Comparison of ENCODE assay signal across 12 cellular contexts in genomic region chr17:76561332-76561731, GRCh38. TPM values are rescaled to one million over a fixed set of nuclear protein-coding genes. Genes with fewer than 3 reads are reported as not detected.
DNase-seq lines count a peak whose midpoint lies in the region; ATAC-seq and TF ChIP-seq lines count a peak whose summit lies in the region.
"Had no signal": no experiment of that assay in that cellular context is flagged by ENCODE, and none has a peak within 500 bp of the region (broad histone marks: within the 10 kb centered on the region; RNA-seq: fewer than 3 reads in every experiment).

No MANE protein-coding gene starts in this region.

- H3K9me3 ChIP-seq in hepatocyte (ENCODE audit: low read depth) (no peaks in the 10 kb centered on the region), suprapubic skin (no peaks in the 10 kb centered on the region)

- H3K79me2 ChIP-seq in hepatocyte: peaks cover 53% of the 10 kb centered on the region

- WGBS in hepatocyte (ENCODE audit: low lambda C conversion rate, missing lambda C conversion rate): 71% methylated on average over 7 of the region's 7 CpGs
- WGBS in suprapubic skin: 44% methylated on average over 7 of the region's 7 CpGs

- no peaks in the 10 kb centered on the region for H3K27me3 Mint-ChIP-seq in activated naive CD4-positive, alpha-beta T cell treated with anti-CD3 and anti-CD28 coated beads for 36 hours (ENCODE audit: low read depth)
- H3K27me3 Mint-ChIP-seq in activated CD4-positive, alpha-beta memory T cell treated with anti-CD3 and anti-CD28 coated beads for 36 hours: no peaks in the 10 kb centered on the region

- H3K4me2 ChIP-seq in hepatocyte: peak overlapping the region; percentile 77

- H3K27me3 ChIP-seq in hepatocyte (no peaks in the 10 kb centered on the region), suprapubic skin (no peaks in the 10 kb centered on the region)

- no peak for TF ChIP-seq EP300 in suprapubic skin (IDR thresholded peaks at IDR 0.05)

- ATAC-seq in activated naive CD4-positive, alpha-beta T cell treated with anti-CD3 and anti-CD28 coated beads, Interleukin-2, amount 50 U/mL, for 72 hours: no peak
- no peak for ATAC-seq in HG02938 (IDR thresholded peaks at IDR 0.05; ENCODE audit: unreplicated experiment)
- ATAC-seq in GM21423 (IDR thresholded peaks at IDR 0.05; ENCODE audit: unreplicated experiment): no peak

- H2AFZ ChIP-seq in hepatocyte: no peak overlapping the region

- H3K4me1 ChIP-seq in hepatocyte (ENCODE audit: insufficient read depth) (peaks cover 32% of the 10 kb centered on the region), suprapubic skin (peaks cover 55% of the 10 kb centered on the region)

- peaks cover 44% of the 10 kb centered on the region for H4K20me1 ChIP-seq in hepatocyte (ENCODE audit: insufficient read depth, poor library complexity, severe bottlenecking)

- intact Hi-C loops in activated naive CD4-positive, alpha-beta T cell treated with anti-CD3 and anti-CD28 coated beads for 36 hours (cut with micrococcal nuclease): no loop called here
- intact Hi-C loops in activated CD4-positive, alpha-beta memory T cell treated with anti-CD3 and anti-CD28 coated beads for 36 hours (cut with micrococcal nuclease): no loop called here

- no peak for TF ChIP-seq CTCF in hepatocyte (IDR thresholded peaks at IDR 0.05; ENCODE audit: poor library complexity)
- no peak for TF ChIP-seq CTCF in suprapubic skin (IDR thresholded peaks at IDR 0.05)

- TF ChIP-seq POLR2A in suprapubic skin (IDR thresholded peaks at IDR 0.05): no peak

- no peaks in the 10 kb centered on the region for H3K9me2 ChIP-seq in hepatocyte (replicated peaks; ENCODE audit: insufficient read depth)

- no peaks in the 10 kb centered on the region for H3K9me3 Mint-ChIP-seq in activated naive CD4-positive, alpha-beta T cell treated with anti-CD3 and anti-CD28 coated beads for 36 hours
- H3K9me3 Mint-ChIP-seq in activated naive CD4-positive, alpha-beta T cell treated with anti-CD3 and anti-CD28 coated beads, Interleukin-2, amount 50 U/mL, for 72 hours: no peaks in the 10 kb centered on the region
- H3K9me3 Mint-ChIP-seq in activated CD4-positive, alpha-beta memory T cell treated with anti-CD3 and anti-CD28 coated beads for 36 hours: no peaks in the 10 kb centered on the region

- CTCF ChIA-PET in activated naive CD4-positive, alpha-beta T cell treated with anti-CD3 and anti-CD28 coated beads for 36 hours (lab: Charles Lee): interaction anchor here (1.2 kb wide), 1 partner anchor 63 kb away, joined by 4 read pairs; no protein-coding TSS in a partner anchor
- CTCF ChIA-PET in activated CD4-positive, alpha-beta memory T cell treated with anti-CD3 and anti-CD28 coated beads for 36 hours (lab: Charles Lee): interaction anchor here (0.7 to 1.4 kb wide), 3 partner anchors 10 to 63 kb away, joined by 3 to 8 read pairs (median 3); no protein-coding TSS in a partner anchor

- peak overlapping the region; percentile 61 for H3K27ac Mint-ChIP-seq in activated naive CD4-positive, alpha-beta T cell treated with anti-CD3 and anti-CD28 coated beads for 36 hours
- peak overlapping the region in 1 of 2 donors; percentile 77 for H3K27ac Mint-ChIP-seq in activated naive CD4-positive, alpha-beta T cell treated with anti-CD3 and anti-CD28 coated beads, Interleukin-2, amount 50 U/mL, for 72 hours
- H3K27ac Mint-ChIP-seq in activated CD4-positive, alpha-beta memory T cell treated with anti-CD3 and anti-CD28 coated beads for 36 hours: peak overlapping the region; percentile 70

- peaks cover 70% of the 10 kb centered on the region for H3K4me1 Mint-ChIP-seq in activated naive CD4-positive, alpha-beta T cell treated with anti-CD3 and anti-CD28 coated beads for 36 hours (ENCODE audit: low read depth)
- H3K4me1 Mint-ChIP-seq in activated CD4-positive, alpha-beta memory T cell treated with anti-CD3 and anti-CD28 coated beads for 36 hours (ENCODE audit: low read depth): peaks cover 70% of the 10 kb centered on the region

- DNase-seq in activated naive CD4-positive, alpha-beta T cell treated with anti-CD3 and anti-CD28 coated beads for 36 hours: no peak
- no peak for DNase-seq in activated naive CD4-positive, alpha-beta T cell treated with anti-CD3 and anti-CD28 coated beads, Interleukin-2, amount 50 U/mL, for 72 hours (ENCODE audit: low spot score in 2 of 2)
- no peak for DNase-seq in activated CD4-positive, alpha-beta memory T cell treated with anti-CD3 and anti-CD28 coated beads for 36 hours
- no peak for DNase-seq in hepatocyte (ENCODE audit: low spot score)
- DNase-seq in suprapubic skin (ENCODE audit: low spot score in 2 of 2): no peak
- no peak for DNase-seq in SW480 (ENCODE audit: low spot score)
- DNase-seq: activated gamma-delta T cell treated with Interleukin-2 at 50 U/mL for 16 hours; occipital lobe; SIG-M5; stimulated activated naive CD4-positive, alpha-beta T cell treated with Interleukin-2 at 50 U/mL for 16 hours had no signal

- H3K27ac ChIP-seq in hepatocyte (peak overlapping the region; percentile 6), suprapubic skin (peak overlapping the region; percentile 5)

- POLR2A ChIA-PET in activated CD4-positive, alpha-beta memory T cell treated with anti-CD3 and anti-CD28 coated beads for 36 hours (lab: Charles Lee): interaction anchor here (1.0 kb wide), 1 partner anchor 46 kb away, joined by 3 read pairs; no protein-coding TSS in a partner anchor

- H3K36me3 ChIP-seq in hepatocyte (replicated peaks; ENCODE audit: insufficient read depth, low read depth) (no peaks in the 10 kb centered on the region), suprapubic skin (peaks cover 31% of the 10 kb centered on the region)

- peaks cover 67% of the 10 kb centered on the region for H3K36me3 Mint-ChIP-seq in activated naive CD4-positive, alpha-beta T cell treated with anti-CD3 and anti-CD28 coated beads for 36 hours (ENCODE audit: low read depth)
- peaks cover 52 to 81% of the 10 kb centered on the region in 2 donors for H3K36me3 Mint-ChIP-seq in activated naive CD4-positive, alpha-beta T cell treated with anti-CD3 and anti-CD28 coated beads, Interleukin-2, amount 50 U/mL, for 72 hours
- peaks cover 76% of the 10 kb centered on the region for H3K36me3 Mint-ChIP-seq in activated CD4-positive, alpha-beta memory T cell treated with anti-CD3 and anti-CD28 coated beads for 36 hours

- H3K4me3 ChIP-seq in hepatocyte (no peak overlapping the region), suprapubic skin (peak overlapping the region; percentile 11)

- H3K4me3 Mint-ChIP-seq in activated naive CD4-positive, alpha-beta T cell treated with anti-CD3 and anti-CD28 coated beads for 36 hours: peak overlapping the region; percentile 6
- H3K4me3 Mint-ChIP-seq in activated CD4-positive, alpha-beta memory T cell treated with anti-CD3 and anti-CD28 coated beads for 36 hours: peak overlapping the region; percentile 70

RNA-seq across cellular contexts. Expression of gene PRCD, which starts 21.5 kb away (rescaled TPM):
- not detected for total RNA-seq in activated naive CD4-positive, alpha-beta T cell treated with anti-CD3 and anti-CD28 coated beads for 36 hours
- total RNA-seq in activated naive CD4-positive, alpha-beta T cell treated with anti-CD3 and anti-CD28 coated beads, Interleukin-2, amount 50 U/mL, for 72 hours: not detected
- total RNA-seq in activated CD4-positive, alpha-beta memory T cell treated with anti-CD3 and anti-CD28 coated beads for 36 hours: not detected
- total RNA-seq in hepatocyte (2.0 and 2.7 TPM in 2 replicates), suprapubic skin (1 to 10 TPM in 3 of 4 donors, not detected in 1; 1.3 to 2.8 (median 2.2) TPM)
- polyA plus RNA-seq in hepatocyte: 10.2 and 11.6 TPM in 2 replicates

RNA-seq across cellular contexts. Expression of gene CYGB, which starts 23.8 kb away (rescaled TPM):
- total RNA-seq in activated naive CD4-positive, alpha-beta T cell treated with anti-CD3 and anti-CD28 coated beads for 36 hours: not detected
- total RNA-seq in activated naive CD4-positive, alpha-beta T cell treated with anti-CD3 and anti-CD28 coated beads, Interleukin-2, amount 50 U/mL, for 72 hours: not detected
- total RNA-seq in activated CD4-positive, alpha-beta memory T cell treated with anti-CD3 and anti-CD28 coated beads for 36 hours: not detected
- total RNA-seq in hepatocyte (7.8 and 15.5 TPM in 2 replicates), suprapubic skin (10 to 100 TPM in 2 of 4 donors, 1 to 10 TPM in 2; 2.8 to 18.2 (median 10.4) TPM)
- polyA plus RNA-seq in hepatocyte: 13.8 and 19.2 TPM in 2 replicates

RNA-seq across cellular contexts. Expression of gene ST6GALNAC2, which starts 24.3 kb away (rescaled TPM):
- total RNA-seq in activated naive CD4-positive, alpha-beta T cell treated with anti-CD3 and anti-CD28 coated beads for 36 hours: not detected
- total RNA-seq in activated naive CD4-positive, alpha-beta T cell treated with anti-CD3 and anti-CD28 coated beads, Interleukin-2, amount 50 U/mL, for 72 hours: not detected
- total RNA-seq in activated CD4-positive, alpha-beta memory T cell treated with anti-CD3 and anti-CD28 coated beads for 36 hours: under 1 TPM; 0.19 to 0.51 TPM
- total RNA-seq in hepatocyte: 1.4 and 2.3 TPM in 2 replicates
- polyA plus RNA-seq in hepatocyte: 1.8 and 2.8 TPM in 2 replicates
- 10 to 100 TPM; 71.1 to 94.3 (median 80.3) TPM for total RNA-seq in suprapubic skin
- total RNA-seq: occipital lobe had no signal

Comparison
In these comparisons a context has a peak if more than half of its experiments do, and no peak if none do; other contexts are left out.
1. RNA of gene ST6GALNAC2, which starts 24.3 kb away (total RNA-seq): 71.1 to 94.3 TPM in suprapubic skin; 1.4 to 2.3 TPM in hepatocyte, 0.19 to 0.51 TPM in activated CD4-positive, alpha-beta memory T cell treated with anti-CD3 and anti-CD28 coated beads for 36 hours, not detected in activated naive CD4-positive, alpha-beta T cell treated with anti-CD3 and anti-CD28 coated beads, Interleukin-2, amount 50 U/mL, for 72 hours and not detected in activated naive CD4-positive, alpha-beta T cell treated with anti-CD3 and anti-CD28 coated beads for 36 hours; every median in the first group is over 10 times any median in the second.